In the genomic region with DNA sequence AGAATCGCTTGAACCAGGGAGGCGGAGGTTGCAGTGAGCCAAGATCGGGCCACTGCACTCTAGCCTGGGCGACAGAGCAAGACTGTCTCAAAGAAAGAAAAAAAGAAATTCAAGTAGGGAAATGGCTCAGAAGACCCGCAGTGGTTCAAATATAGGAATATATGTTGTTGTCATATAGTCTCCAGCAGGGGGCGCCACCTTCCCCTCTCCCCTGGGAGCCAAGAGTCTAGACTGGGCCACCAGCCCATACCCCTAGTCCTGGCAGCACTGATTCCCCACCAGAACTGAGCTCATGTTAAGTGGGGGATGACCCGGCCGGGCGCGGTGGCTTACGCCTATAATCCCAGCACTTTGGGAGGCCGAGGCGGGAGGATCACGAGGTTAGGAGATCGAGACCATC, we compare ENCODE assay signal across 8 cellular contexts. TPM values are rescaled to one million over a fixed set of nuclear protein-coding genes. Genes with fewer than 3 reads are reported as not detected.
A peak's percentile ranks its signal among the peaks of the same experiment; 100 is the strongest.
DNase-seq lines count a peak whose midpoint lies in the region; ATAC-seq and TF ChIP-seq lines count a peak whose summit lies in the region.
"Not testable (repeated sequence)": the region's sequence is repeated elsewhere in the genome, so short reads cannot be mapped to it uniquely, and the experiment has no call there.

No MANE protein-coding gene starts in this region.

- not testable (repeated sequence) for H3K36me3 ChIP-seq in Peyer's patch, ascending aorta

- BruUV-seq in Calu3 (replicated peaks; lab: Mats Ljungman, UMichigan), result not testable (repeated sequence)

- H3K4me1 ChIP-seq in Peyer's patch, ascending aorta: not testable (repeated sequence)

- ATAC-seq in Right ventricle myocardium superior (ENCODE audit: poor library complexity), result not testable (repeated sequence)
- ATAC-seq in stimulated activated effector memory CD8-positive, alpha-beta T cell treated with anti-CD3 and anti-CD28 coated beads, Interleukin-12 subunit alpha, Interleukin-12 subunit beta, amount 100 ng/mL, for 72 hours, result peak; percentile 85

- H3K27ac Mint-ChIP-seq in Calu3 (ENCODE audit: unreplicated experiment); osteocyte (ENCODE audit: unreplicated experiment); stimulated activated effector memory CD8-positive, alpha-beta T cell treated with anti-CD3 and anti-CD28 coated beads, Interleukin-12 subunit alpha, Interleukin-12 subunit beta, amount 100 ng/mL, for 72 hours: not testable (repeated sequence)

- H3K4me3 ChIP-seq in Peyer's patch, ascending aorta: not testable (repeated sequence)

- H3K27me3 ChIP-seq in Peyer's patch, ascending aorta: not testable (repeated sequence)

- not testable (repeated sequence) for H3K4me1 Mint-ChIP-seq in Calu3 (ENCODE audit: low read depth, unreplicated experiment); osteocyte (ENCODE audit: unreplicated experiment); stimulated activated effector memory CD8-positive, alpha-beta T cell treated with anti-CD3 and anti-CD28 coated beads, Interleukin-12 subunit alpha, Interleukin-12 subunit beta, amount 100 ng/mL, for 72 hours

- intact Hi-C loops in Calu3 (cut with micrococcal nuclease; ENCODE audit: unreplicated experiment); ascending aorta (cut with DNase I); Right ventricle myocardium superior (cut with DNase I): not testable (repeated sequence)

- CTCF ChIA-PET in Calu3 (lab: Charles Lee), result not testable (repeated sequence)

- H3K27ac ChIP-seq in Peyer's patch, ascending aorta: not testable (repeated sequence)

- H3K4me3 Mint-ChIP-seq in Calu3 (ENCODE audit: low read depth, unreplicated experiment); osteocyte (ENCODE audit: unreplicated experiment); stimulated activated effector memory CD8-positive, alpha-beta T cell treated with anti-CD3 and anti-CD28 coated beads, Interleukin-12 subunit alpha, Interleukin-12 subunit beta, amount 100 ng/mL, for 72 hours: not testable (repeated sequence)

- not testable (repeated sequence) for H3K9me3 Mint-ChIP-seq in Calu3 (ENCODE audit: low read depth, unreplicated experiment); osteocyte (ENCODE audit: unreplicated experiment); stimulated activated effector memory CD8-positive, alpha-beta T cell treated with anti-CD3 and anti-CD28 coated beads, Interleukin-12 subunit alpha, Interleukin-12 subunit beta, amount 100 ng/mL, for 72 hours

- not testable (repeated sequence) for H3K36me3 Mint-ChIP-seq in Calu3 (ENCODE audit: insufficient read depth, unreplicated experiment); osteocyte (ENCODE audit: unreplicated experiment); stimulated activated effector memory CD8-positive, alpha-beta T cell treated with anti-CD3 and anti-CD28 coated beads, Interleukin-12 subunit alpha, Interleukin-12 subunit beta, amount 100 ng/mL, for 72 hours

- TF ChIP-seq CTCF in Calu3 (IDR thresholded peaks at IDR 0.05; ENCODE audit: unreplicated experiment), result peak; percentile 58
- TF ChIP-seq CTCF in Peyer's patch (IDR thresholded peaks at IDR 0.05), result peak in 5 of 6 experiments; percentile 22 to 61 (median 58)
- peak; percentile 7 to 29 (median 17) for TF ChIP-seq CTCF in ascending aorta (IDR thresholded peaks at IDR 0.05)
- TF ChIP-seq CTCF in osteocyte (IDR thresholded peaks at IDR 0.05), result peak; percentile 38

- DNase-seq in Calu3, result peak; percentile 15
- DNase-seq in HuH-7 (ENCODE audit: low spot score), result peak; percentile 65
- peak in 2 of 3 donors; percentile 66 to 77 for DNase-seq in Peyer's patch
- peak; percentile 13 to 46 for DNase-seq in activated CD4-positive, alpha-beta T cell treated with anti-CD3 and anti-CD28 coated beads, Interleukin-2, amount 50 U/mL, for 24 hours (ENCODE audit: low read depth in 1 of 2, low spot score in 1 of 2)
- not testable (repeated sequence) for DNase-seq in ascending aorta (ENCODE audit: low spot score in 2 of 2); osteocyte (ENCODE audit: extremely low spot score, unreplicated experiment)
- DNase-seq in Right ventricle myocardium superior, result peak; percentile 58
- peak; percentile 50 to 80 for DNase-seq in stimulated activated effector memory CD8-positive, alpha-beta T cell treated with anti-CD3 and anti-CD28 coated beads, Interleukin-12 subunit alpha, Interleukin-12 subunit beta, amount 100 ng/mL, for 72 hours (ENCODE audit: low spot score in 2 of 2)

- H3K27me3 Mint-ChIP-seq in Calu3 (ENCODE audit: unreplicated experiment); osteocyte (ENCODE audit: unreplicated experiment): not testable (repeated sequence)

- TF ChIP-seq POLR2A in Peyer's patch (IDR thresholded peaks at IDR 0.05), result not testable (repeated sequence)

- H3K9me3 ChIP-seq in Peyer's patch, ascending aorta: not testable (repeated sequence)

RNA-seq across cellular contexts. Expression of gene FAM222B, which starts 6.1 kb away (rescaled TPM):
- total RNA-seq in Calu3 (2022), result 37.7 and 42.1 TPM in 2 replicates
- 10 to 100 TPM; 28.1 to 55.8 (median 44.6) TPM for total RNA-seq in Peyer's patch
- total RNA-seq in ascending aorta, result 30.7 TPM
- 15.6 TPM for total RNA-seq in Right ventricle myocardium superior
- total RNA-seq in osteocyte, result 19.4 and 21.2 TPM in 2 replicates

RNA-seq across cellular contexts. Expression of gene ERAL1, which starts 6.1 kb away (rescaled TPM):
- total RNA-seq in Calu3 (2022) (47.2 and 48.4 TPM in 2 replicates), Peyer's patch (100 to 1,000 TPM in 1 of 4 donors, 10 to 100 TPM in 3; 43.8 to 118 (median 51.0) TPM), ascending aorta (5.7 TPM), Right ventricle myocardium superior (36.4 TPM), osteocyte (38.3 and 38.5 TPM in 2 replicates)

RNA-seq across cellular contexts. Expression of gene FLOT2, which starts 48.9 kb away (rescaled TPM):
- 152 and 155 TPM in 2 replicates for total RNA-seq in Calu3 (2022)
- total RNA-seq in Peyer's patch, result 10 to 100 TPM; 21.7 to 53.6 (median 41.9) TPM
- 72.4 TPM for total RNA-seq in ascending aorta
- 101 TPM for total RNA-seq in Right ventricle myocardium superior
- total RNA-seq in osteocyte, result 95.8 and 104 TPM in 2 replicates

RNA-seq across cellular contexts. Expression of gene DHRS13, which starts 54.2 kb away (rescaled TPM):
- total RNA-seq in Calu3 (2022) (19.2 and 23.2 TPM in 2 replicates), Peyer's patch (10 to 100 TPM in 1 of 4 donors, 1 to 10 TPM in 3; 3.3 to 10.0 (median 7.1) TPM), ascending aorta (16.5 TPM), Right ventricle myocardium superior (2.9 TPM), osteocyte (10.7 and 12.4 TPM in 2 replicates)
